In genomic region chr10:77500754-77501151, GRCh38 we compare ENCODE assay signal across 10 cellular contexts.
DNase-seq lines count a peak whose midpoint lies in the region; ATAC-seq and TF ChIP-seq lines count a peak whose summit lies in the region.
"Had no signal": no experiment of that assay in that cellular context is flagged by ENCODE, and none has a peak within 500 bp of the region (broad histone marks: within the 10 kb centered on the region; RNA-seq: fewer than 3 reads in every experiment).

No MANE protein-coding gene starts in this region.

- H4K91ac ChIP-seq in neuronal stem cell (ENCODE audit: low read depth, low read length, poor library complexity), result no peak overlapping the region

- no CpG with 5 or more reads among the region's 4 CpGs for WGBS in neuronal stem cell (ENCODE audit: extremely low coverage in 2 of 2, insufficient read length in 2 of 2, insufficient replicate concordance in 1 of 2), 2 donors

- H3K4me1 ChIP-seq in neuronal stem cell (ENCODE audit: control insufficient read depth in 2 of 2, insufficient read depth in 1 of 2, low read depth in 1 of 2, low read length in 2 of 2), result peaks cover 3 to 14% of the 10 kb centered on the region in 2 donors

- H3K9ac ChIP-seq in neuronal stem cell (ENCODE audit: low read depth, low read length, poor library complexity), result no peak overlapping the region

- no peak overlapping the region for H3K18ac ChIP-seq in neuronal stem cell (ENCODE audit: low read length)

- peak; percentile 88 for ATAC-seq in GM19438 (IDR thresholded peaks at IDR 0.05; ENCODE audit: low read depth, unreplicated experiment)
- peak; percentile 81 for ATAC-seq in HG02884 (IDR thresholded peaks at IDR 0.05; ENCODE audit: unreplicated experiment)

- H2AK5ac ChIP-seq in neuronal stem cell (ENCODE audit: low read depth, low read length), result no peak overlapping the region

- H3K27ac ChIP-seq in RWPE1 (0 out of 2 replicates have a peak overlapping the region, but pooled peaks have one; percentile 49), neuronal stem cell (replicated peaks; ENCODE audit: low read length) (no peak overlapping the region)

- no peaks in the 10 kb centered on the region for H3K79me1 ChIP-seq in neuronal stem cell (ENCODE audit: low read depth, low read length)

- H2BK15ac ChIP-seq in neuronal stem cell (ENCODE audit: low read length), result no peak overlapping the region

- H3K36me3 ChIP-seq in neuronal stem cell (replicated peaks in 1 of 2; ENCODE audit: control insufficient read depth in 2 of 2, insufficient read depth in 2 of 2, low read length in 2 of 2), result no peaks in the 10 kb centered on the region

- no peak overlapping the region for H4K8ac ChIP-seq in neuronal stem cell (ENCODE audit: low read depth, low read length)

- H3K4me3 ChIP-seq in neuronal stem cell (ENCODE audit: low read length in 2 of 2), result no peak overlapping the region

- TF ChIP-seq CTCF in RWPE1 (conservative IDR thresholded peaks at IDR 0.05; ENCODE audit: low read depth), result no peak

- no peak overlapping the region for H3K4me2 ChIP-seq in neuronal stem cell (ENCODE audit: insufficient read depth, low read length, poor library complexity, severe bottlenecking)

- H2BK120ac ChIP-seq in neuronal stem cell (ENCODE audit: low read depth, low read length), result no peak overlapping the region

- no peaks in the 10 kb centered on the region for H3K27me3 ChIP-seq in neuronal stem cell (ENCODE audit: control insufficient read depth in 3 of 3, insufficient read depth in 3 of 3, low read depth in 1 of 3, low read length in 3 of 3)

- no peak overlapping the region for H3K4ac ChIP-seq in neuronal stem cell (ENCODE audit: low read length)

- DNase-seq in RWPE1 (ENCODE audit: low spot score) (no peak), NCI-H748 (lab: John Stamatoyannopoulos, UW; ENCODE audit: unreplicated experiment) (no peak), GF-D8 (lab: John Stamatoyannopoulos, UW) (no peak), neuronal stem cell (ENCODE audit: low spot score) (no peak), OCI-M1 (lab: John Stamatoyannopoulos, UW) (no peak)
- peak; percentile 32 for DNase-seq in stimulated activated CD8-positive, alpha-beta memory T cell treated with anti-CD3 and anti-CD28 coated beads, Interleukin-4, amount 100 ng/mL, for 48 hours
- DNase-seq: effector CD8-positive, alpha-beta T cell; NCI-H2029 had no signal

- no peak overlapping the region for H2BK5ac ChIP-seq in neuronal stem cell (ENCODE audit: low read length)

- POLR2A ChIA-PET in RWPE1 (lab: Yijun Ruan, JAX; ENCODE audit: low non-redundant PET), result interaction anchor here (0.6 kb wide), 1 partner anchor 142 kb away, joined by 4 read pairs; no protein-coding TSS in a partner anchor

- H3K23ac ChIP-seq in neuronal stem cell (ENCODE audit: low read depth, low read length, poor library complexity), result no peak overlapping the region

- no peak overlapping the region for H2BK12ac ChIP-seq in neuronal stem cell (ENCODE audit: low read length)

- no peak overlapping the region for H2AFZ ChIP-seq in neuronal stem cell (ENCODE audit: low read length)

- no peaks in the 10 kb centered on the region for H3K9me3 ChIP-seq in neuronal stem cell (replicated peaks in 1 of 2; ENCODE audit: control insufficient read depth in 2 of 2, insufficient read depth in 1 of 2, low read depth in 1 of 2, low read length in 2 of 2)

- CTCF ChIA-PET in RWPE1 (lab: Yijun Ruan, JAX), result no interaction called here

- H3K14ac ChIP-seq in neuronal stem cell (ENCODE audit: low read length), result no peak overlapping the region
